ENCODE assay signal across 1 cellular context in genomic region chr19:342128-342455, GRCh38.
TF ChIP-seq lines count a peak whose summit lies in the region.

No MANE protein-coding gene starts in this region.

TF ChIP-seq in GM12878, 131 proteins besides CTCF, POLR2A, EP300 and RAD21 (continued from another document):
- TF ChIP-seq MYB (IDR thresholded peaks at IDR 0.05; ENCODE audit: borderline replicate concordance, low read depth, low read length) (no peak), NKRF (conservative IDR thresholded peaks at IDR 0.05) (no peak), MAX (IDR thresholded peaks at IDR 0.05; ENCODE audit: low read depth, low read length) (no peak), NFIC (IDR thresholded peaks at IDR 0.05; ENCODE audit: low read depth, low read length) (no peak), REST (IDR thresholded peaks at IDR 0.05; ENCODE audit: low read depth, low read length) (no peak), STAT1 (conservative IDR thresholded peaks at IDR 0.05) (no peak), ZNF207 (IDR thresholded peaks at IDR 0.05; ENCODE audit: borderline replicate concordance) (no peak), IKZF1 (conservative IDR thresholded peaks at IDR 0.05) (no peak), BCLAF1 (IDR thresholded peaks at IDR 0.05) (no peak)
